In genomic region chr2:233418761-233419625, GRCh38 we compare ENCODE assay signal across 8 cellular contexts.
DNase-seq lines count a peak whose midpoint lies in the region; ATAC-seq, FAIRE-seq and TF ChIP-seq lines count a peak whose summit lies in the region.

No MANE protein-coding gene starts in this region.

- H3K36me3 ChIP-seq in CD8-positive, alpha-beta T cell (ENCODE audit: insufficient read depth, low read length): no peaks in the 10 kb centered on the region

- peaks cover 96% of the 10 kb centered on the region for H3K4me1 Mint-ChIP-seq in CD8-positive, alpha-beta T cell (ENCODE audit: low read depth)
- H3K4me1 Mint-ChIP-seq in activated naive CD8-positive, alpha-beta T cell treated with anti-CD3 and anti-CD28 coated beads, Interleukin-2, amount 10 ng/mL, durations not matched to agents 7 days and 5 days: peaks cover 76% of the 10 kb centered on the region

- CTCF ChIA-PET in CD8-positive, alpha-beta T cell (lab: Charles Lee): interaction anchor here (0.7 to 37.8 kb wide), 7 partner anchors 9 to 168 kb away, joined by 3 to 847 read pairs (median 4); partner anchors contain the start of gene ATG16L1

- H3K4me3 Mint-ChIP-seq in CD8-positive, alpha-beta T cell: peak overlapping the region; percentile 89
- H3K4me3 Mint-ChIP-seq in activated naive CD8-positive, alpha-beta T cell treated with anti-CD3 and anti-CD28 coated beads, Interleukin-2, amount 10 ng/mL, durations not matched to agents 7 days and 5 days: peak overlapping the region; percentile 79

- no peak for FAIRE-seq in urothelium cell line (lab: Jason Lieb, UNC)

- TF ChIP-seq CTCF in CD8-positive, alpha-beta T cell (IDR thresholded peaks at IDR 0.05): no peak

- peak overlapping the region; percentile 61 for H3K4me3 ChIP-seq in CD8-positive, alpha-beta T cell (ENCODE audit: low read depth, low read length)

- POLR2A ChIA-PET in CD8-positive, alpha-beta T cell (lab: Charles Lee): interaction anchor here (0.8 to 2.7 kb wide), 14 partner anchors 9 to 151 kb away, joined by 3 to 16 read pairs (median 5); partner anchors contain the start of gene DGKD
- POLR2A ChIA-PET in activated naive CD8-positive, alpha-beta T cell treated with anti-CD3 and anti-CD28 coated beads, Interleukin-2, amount 10 ng/mL, durations not matched to agents 7 days and 5 days (lab: Charles Lee): interaction anchor here (0.9 to 2.7 kb wide), 9 partner anchors 9 to 151 kb away, joined by 3 to 10 read pairs (median 4); no protein-coding TSS in a partner anchor

- peak overlapping the region; percentile 98 for H3K27ac Mint-ChIP-seq in CD8-positive, alpha-beta T cell
- peak overlapping the region; percentile 78 for H3K27ac Mint-ChIP-seq in activated naive CD8-positive, alpha-beta T cell treated with anti-CD3 and anti-CD28 coated beads, Interleukin-2, amount 10 ng/mL, durations not matched to agents 7 days and 5 days

- H3K9me3 ChIP-seq in CD8-positive, alpha-beta T cell (ENCODE audit: low read length): no peaks in the 10 kb centered on the region

- H3K27me3 Mint-ChIP-seq in CD8-positive, alpha-beta T cell (ENCODE audit: low read depth): no peaks in the 10 kb centered on the region
- H3K27me3 Mint-ChIP-seq in activated naive CD8-positive, alpha-beta T cell treated with anti-CD3 and anti-CD28 coated beads, Interleukin-2, amount 10 ng/mL, durations not matched to agents 7 days and 5 days: no peaks in the 10 kb centered on the region

- H3K36me3 Mint-ChIP-seq in CD8-positive, alpha-beta T cell: peaks cover 25% of the 10 kb centered on the region
- peaks cover 29% of the 10 kb centered on the region for H3K36me3 Mint-ChIP-seq in activated naive CD8-positive, alpha-beta T cell treated with anti-CD3 and anti-CD28 coated beads, Interleukin-2, amount 10 ng/mL, durations not matched to agents 7 days and 5 days

- H3K27ac ChIP-seq in CD8-positive, alpha-beta T cell (ENCODE audit: low read depth, low read length): peak overlapping the region; percentile 55

- ATAC-seq in CD8-positive, alpha-beta T cell: peak; percentile 72
- peak; percentile 42 for ATAC-seq in GM21526 (IDR thresholded peaks at IDR 0.05; ENCODE audit: low FRiP score, unreplicated experiment)
- ATAC-seq in activated naive CD8-positive, alpha-beta T cell treated with anti-CD3 and anti-CD28 coated beads, Interleukin-2, amount 10 ng/mL, durations not matched to agents 7 days and 5 days (ENCODE audit: low read depth): peak; percentile 37

- no peaks in the 10 kb centered on the region for H3K27me3 ChIP-seq in CD8-positive, alpha-beta T cell (ENCODE audit: insufficient read depth, low read length)

- DNase-seq in CD8-positive, alpha-beta T cell: peak; percentile 12 to 84 (median 65)
- DNase-seq in NOMO-1 treated with DMSO at 0.1 percent for 48 hours (lab: John Stamatoyannopoulos, UW; ENCODE audit: unreplicated experiment) (peak; percentile 29), lung microvascular endothelial cell (ENCODE audit: low read depth in 2 of 2) (peak; percentile 94 to 98), urothelium cell line (ENCODE audit: low spot score) (peak; percentile 74), inferior parietal cortex (ENCODE audit: extremely low spot score) (no peak), NCI-H446 treated with DMSO at 0.1 percent for 48 hours (lab: John Stamatoyannopoulos, UW) (no peak)
- DNase-seq in activated naive CD8-positive, alpha-beta T cell treated with anti-CD3 and anti-CD28 coated beads, Interleukin-2, amount 10 ng/mL, durations not matched to agents 7 days and 5 days: peak; percentile 51

- no peaks in the 10 kb centered on the region for H3K9me3 Mint-ChIP-seq in CD8-positive, alpha-beta T cell
- H3K9me3 Mint-ChIP-seq in activated naive CD8-positive, alpha-beta T cell treated with anti-CD3 and anti-CD28 coated beads, Interleukin-2, amount 10 ng/mL, durations not matched to agents 7 days and 5 days: no peaks in the 10 kb centered on the region

- intact Hi-C loops in CD8-positive, alpha-beta T cell (cut with DNase I, micrococcal nuclease): loop anchor here (1.0 to 10.0 kb wide), 3 partner anchors 10 to 1076 kb away; partner anchors contain the start of gene ARL4C (in 1 of the 2)

- H3K4me1 ChIP-seq in CD8-positive, alpha-beta T cell (ENCODE audit: insufficient read depth, low read length): peaks cover 96% of the 10 kb centered on the region

Comparison
In these comparisons a context has a peak if more than half of its experiments do, and no peak if none do; other contexts are left out.
1. DNase-seq: peak in CD8-positive, alpha-beta T cell (7 of 7), NOMO-1 treated with DMSO at 0.1 percent for 48 hours (single experiment), activated naive CD8-positive, alpha-beta T cell treated with anti-CD3 and anti-CD28 coated beads, Interleukin-2, amount 10 ng/mL, durations not matched to agents 7 days and 5 days (single experiment), lung microvascular endothelial cell (2 of 2) and urothelium cell line (single experiment); none in inferior parietal cortex (single experiment) and NCI-H446 treated with DMSO at 0.1 percent for 48 hours (single experiment).
2. Peak in every context shown above with its lines, with median percentiles within 50 percentile points of each other: ATAC-seq.